ENCODE assay signal across 23 cellular contexts in genomic region chr9:38196721-38197120, GRCh38.
"Had no signal": no experiment of that assay in that cellular context is flagged by ENCODE, and none has a peak within 500 bp of the region (broad histone marks: within the 10 kb centered on the region; RNA-seq: fewer than 3 reads in every experiment).

No MANE protein-coding gene starts in this region.

- H3K27me3 ChIP-seq: adrenal gland, ascending aorta, neutrophil, right lobe of liver, upper lobe of left lung, vagina had no signal

- H3K36me3 ChIP-seq: adrenal gland, ascending aorta, left ventricle myocardium inferior, neutrophil, right lobe of liver, upper lobe of left lung, vagina had no signal

- H3K4me3 ChIP-seq: adrenal gland, ascending aorta, left ventricle myocardium inferior, lung, right lobe of liver, upper lobe of left lung, vagina had no signal

- ATAC-seq: activated CD4-positive, alpha-beta T cell treated with anti-CD3 and anti-CD28 coated beads for 36 hours; activated T-cell treated with anti-CD3 and anti-CD28 coated beads, Interleukin-2, amount 50 U/mL, for 72 hours; effector memory CD8-positive, alpha-beta T cell had no signal

- H3K4me1 ChIP-seq: adrenal gland, ascending aorta, left ventricle myocardium inferior, right lobe of liver had no signal

- DNase-seq: activated CD4-positive, alpha-beta T cell treated with anti-CD3 and anti-CD28 coated beads for 36 hours; activated CD4-positive, alpha-beta T cell treated with anti-CD3 and anti-CD28 coated beads, Interleukin-2, amount 50 U/mL, for 4 hours; activated CD4-positive, CD25-positive, alpha-beta regulatory T cell; activated effector memory CD4-positive, alpha-beta T cell treated with Interleukin-2 at 50 U/mL for 16 hours; activated naive CD4-positive, alpha-beta T cell treated with Interleukin-2 at 50 U/mL for 16 hours; activated T-cell treated with anti-CD3 and anti-CD28 coated beads for 4 hours; activated T-cell treated with anti-CD3 and anti-CD28 coated beads, Interleukin-2, amount 50 U/mL, for 72 hours; adrenal gland; caudate nucleus; cortex of kidney; effector memory CD8-positive, alpha-beta T cell; foreskin fibroblast; left ventricle myocardium inferior; right lobe of liver; stimulated activated CD4-positive, alpha-beta T cell treated with anti-CD3 and anti-CD28 coated beads, Interleukin-2, amount 100 ng/mL, for 48 hours; stimulated activated naive CD4-positive, alpha-beta T cell treated with Interleukin-2 at 50 U/mL for 16 hours; substantia nigra; T-helper 1 cell; upper lobe of left lung had no signal

- H3K9me3 ChIP-seq: adrenal gland, ascending aorta, left ventricle myocardium inferior, neutrophil, right lobe of liver, upper lobe of left lung, vagina had no signal

- H3K27ac ChIP-seq: adrenal gland, ascending aorta, left ventricle myocardium inferior, neutrophil, right lobe of liver, upper lobe of left lung, vagina had no signal
